In the genomic region with DNA sequence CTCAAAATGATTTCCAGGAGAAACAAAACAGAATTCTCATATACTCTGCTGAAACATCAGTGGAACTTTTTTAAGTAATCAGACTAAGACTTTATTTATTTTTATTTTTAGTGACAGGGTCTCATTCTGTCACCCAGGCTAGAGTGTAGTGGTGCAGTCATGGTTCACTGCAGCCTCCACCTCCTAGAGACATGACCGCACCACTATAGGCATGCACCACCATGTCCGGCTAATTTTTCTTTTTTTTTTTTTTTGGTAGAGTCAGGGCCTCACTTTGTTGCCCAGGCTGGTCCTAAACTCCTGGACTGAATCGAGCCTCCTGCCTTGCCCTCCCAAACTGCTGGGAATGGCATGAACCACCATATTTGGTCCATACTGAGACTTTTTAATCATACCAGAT, we compare ENCODE assay signal across 17 cellular contexts. TPM values are rescaled to one million over a fixed set of nuclear protein-coding genes. Genes with fewer than 3 reads are reported as not detected.
DNase-seq lines count a peak whose midpoint lies in the region; ATAC-seq, FAIRE-seq and TF ChIP-seq lines count a peak whose summit lies in the region.
"Had no signal": no experiment of that assay in that cellular context is flagged by ENCODE, and none has a peak within 500 bp of the region (broad histone marks: within the 10 kb centered on the region; RNA-seq: fewer than 3 reads in every experiment).

No MANE protein-coding gene starts in this region.

- H3K4me2 ChIP-seq in SK-N-SH (no peak overlapping the region), GM12878 (ENCODE audit: control insufficient read depth, insufficient read depth) (no peak overlapping the region), PC-9 (no peak overlapping the region)
- H3K4me2 ChIP-seq: KMS-11 had no signal

- no peak for FAIRE-seq in GM12878 (lab: Jason Lieb, UNC)

- no peak overlapping the region for H2AFZ ChIP-seq in SK-N-SH (ENCODE audit: low read depth)
- no peak overlapping the region for H2AFZ ChIP-seq in GM12878 (ENCODE audit: control insufficient read depth, low read depth, low read length)
- no peak overlapping the region for H2AFZ ChIP-seq in PC-9

- BruUV-seq in GM12878 (replicated peaks; lab: Mats Ljungman, UMichigan) (no TSS peak), PC-9 (replicated peaks; lab: Mats Ljungman, UMichigan) (no TSS peak)

- POLR2A ChIA-PET in SK-N-SH (lab: Yijun Ruan, JAX), result interaction anchor here (0.8 kb wide), 1 partner anchor 20 kb away, joined by 3 read pairs; no protein-coding TSS in a partner anchor
- POLR2A ChIA-PET in GM12878 (lab: Charles Lee), result no interaction called here
- POLR2A ChIA-PET in PC-9 (lab: Charles Lee; ENCODE audit: unreplicated experiment), result no interaction called here

- H3K9me2 ChIP-seq in SK-N-SH, result no peaks in the 10 kb centered on the region
- H3K9me2 ChIP-seq in PC-9 (ENCODE audit: insufficient read depth), result no peaks in the 10 kb centered on the region

- RAD21 ChIA-PET in GM12878 (lab: Charles Lee; ENCODE audit: unreplicated experiment), result no interaction called here

- H3K27ac ChIP-seq in SK-N-SH (ENCODE audit: low read depth in 2 of 2, low read length in 1 of 2), result peak overlapping the region; percentile 39 to 67; a peak in 2 of 4 replicates
- H3K27ac ChIP-seq in GM12878 (ENCODE audit: control insufficient read depth, insufficient read depth), result no peak overlapping the region
- no peak overlapping the region for H3K27ac ChIP-seq in PC-9
- H3K27ac ChIP-seq: 22Rv1, KMS-11 had no signal

- in situ Hi-C loops in GM12878 (cut with MboI), result no loop called here

- ATAC-seq in SK-N-SH treated with all-trans-retinoic acid at 6 μM for 48 hours (no peak), HG03175 (IDR thresholded peaks at IDR 0.05; ENCODE audit: unreplicated experiment) (peak; percentile 61), GM12878 (peak; percentile 35; the same call in 1 of the 3 replicates), HG02623 (IDR thresholded peaks at IDR 0.05; ENCODE audit: unreplicated experiment) (no peak), left lobe of liver (no peak)

- no peaks in the 10 kb centered on the region for H3K27me3 ChIP-seq in SK-N-SH (ENCODE audit: insufficient read depth)
- no peaks in the 10 kb centered on the region for H3K27me3 ChIP-seq in GM12878 (replicated peaks in 1 of 2; ENCODE audit: control insufficient read depth in 2 of 2, insufficient read depth in 2 of 2, low read length in 1 of 2)
- H3K27me3 ChIP-seq in PC-9 (ENCODE audit: insufficient read depth, low read depth), result no peaks in the 10 kb centered on the region

- no peak overlapping the region for H3K4me3 ChIP-seq in SK-N-SH (ENCODE audit: low read depth in 2 of 2, low read length in 1 of 2)
- no peak overlapping the region for H3K4me3 ChIP-seq in GM12878
- no peak overlapping the region for H3K4me3 ChIP-seq in PC-9

- TF ChIP-seq EP300 in SK-N-SH (IDR thresholded peaks at IDR 0.05; ENCODE audit: borderline replicate concordance in 1 of 2, low read depth in 1 of 2, low read length in 1 of 2), result no peak
- TF ChIP-seq EP300 in GM12878 (IDR thresholded peaks at IDR 0.05; ENCODE audit: borderline replicate concordance in 1 of 2, control insufficient read depth in 1 of 2, low read depth in 2 of 2, low read length in 2 of 2), result no peak

- H3K79me2 ChIP-seq in SK-N-SH (ENCODE audit: insufficient read depth) (no peaks in the 10 kb centered on the region), GM12878 (ENCODE audit: control insufficient read depth, insufficient read depth, low read length) (no peaks in the 10 kb centered on the region), PC-9 (ENCODE audit: low read depth) (no peaks in the 10 kb centered on the region)

- TF ChIP-seq CTCF in SK-N-SH (IDR thresholded peaks at IDR 0.05), result no peak
- no peak for TF ChIP-seq CTCF in GM12878 (IDR thresholded peaks at IDR 0.05 in 2 of 3, conservative IDR thresholded peaks at IDR 0.05 in 1 of 3; ENCODE audit: control insufficient read depth in 2 of 3, extremely low read depth in 1 of 3, insufficient read depth in 1 of 3, low read depth in 3 of 3, low read length in 3 of 3)
- no peak for TF ChIP-seq CTCF in PC-9 (conservative IDR thresholded peaks at IDR 0.05)

- peaks cover 3% of the 10 kb centered on the region in 2 experiments; a peak in 2 of 4 replicates for H3K4me1 ChIP-seq in SK-N-SH (ENCODE audit: control insufficient read depth in 1 of 2, insufficient read depth in 2 of 2, low read depth in 1 of 2, low read length in 1 of 2)
- peaks cover 8% of the 10 kb centered on the region; the same call in 1 of the 2 replicates for H3K4me1 ChIP-seq in GM12878 (ENCODE audit: control insufficient read depth, insufficient read depth, low read length)
- peaks cover 16% of the 10 kb centered on the region for H3K4me1 ChIP-seq in PC-9 (replicated peaks; ENCODE audit: insufficient read depth)

- H3K36me3 ChIP-seq in SK-N-SH (replicated peaks in 1 of 2; ENCODE audit: control insufficient read depth in 1 of 2, insufficient read depth in 2 of 2, low read length in 1 of 2) (peaks cover 0 to 17% of the 10 kb centered on the region in 2 experiments), GM12878 (ENCODE audit: control insufficient read depth in 2 of 2, insufficient read depth in 2 of 2, low read length in 1 of 2) (peaks cover 0 to 4% of the 10 kb centered on the region in 2 experiments; a peak in 2 of 4 replicates), PC-9 (ENCODE audit: low read depth) (no peaks in the 10 kb centered on the region)

- TF ChIP-seq POLR2A in GM12878 (IDR thresholded peaks at IDR 0.05; ENCODE audit: low read depth, low read length), result no peak

- intact Hi-C loops in GM12878 (cut with micrococcal nuclease; ENCODE audit: unreplicated experiment), result no loop called here
- intact Hi-C loops in PC-9 (cut with micrococcal nuclease; ENCODE audit: unreplicated experiment), result no loop called here

- DNase-seq in SK-N-SH (no peak), GM12878 (ENCODE audit: low read depth, low spot score) (no peak), UCSD-AML1 (lab: John Stamatoyannopoulos, UW; ENCODE audit: unreplicated experiment) (no peak), left lobe of liver (ENCODE audit: low spot score) (no peak), PC-9 (no peak)
- DNase-seq: COR-L47, NCI-H1105, NCI-H187, NCI-H446 treated with DMSO at 0.1 percent for 48 hours, NCI-H774, RPMI8226, T-helper 9 cell had no signal

- WGBS in SK-N-SH (ENCODE audit: low lambda C conversion rate), result 100% methylated on average over 3 of the region's 3 CpGs
- WGBS in GM12878 (ENCODE audit: insufficient coverage, insufficient replicate concordance, low lambda C conversion rate, missing lambda C conversion rate), result 40% methylated on average over 3 of the region's 3 CpGs

- TF ChIP-seq RAD21 in SK-N-SH (IDR thresholded peaks at IDR 0.05; ENCODE audit: low read length) (no peak), GM12878 (IDR thresholded peaks at IDR 0.05; ENCODE audit: insufficient read depth, low read depth, low read length) (no peak)

- CTCF ChIA-PET in SK-N-SH (lab: Yijun Ruan, JAX) (no interaction called here), GM12878 (lab: Yijun Ruan, JAX) (no interaction called here), PC-9 (lab: Charles Lee) (interaction anchor here (0.6 kb wide), 1 partner anchor 62 kb away, joined by 6 read pairs; no protein-coding TSS in a partner anchor)

- H3F3A ChIP-seq in SK-N-SH (replicated peaks; ENCODE audit: insufficient read depth), result peaks cover 16% of the 10 kb centered on the region
- peaks cover 13% of the 10 kb centered on the region; the same call in 1 of the 2 replicates for H3F3A ChIP-seq in PC-9 (ENCODE audit: insufficient read depth, low read depth)

- no peaks in the 10 kb centered on the region for H4K20me1 ChIP-seq in SK-N-SH (ENCODE audit: insufficient read depth)
- no peaks in the 10 kb centered on the region; the same call in 1 of the 2 replicates for H4K20me1 ChIP-seq in GM12878 (ENCODE audit: control insufficient read depth, insufficient read depth)
- H4K20me1 ChIP-seq in PC-9 (ENCODE audit: insufficient read depth), result no peaks in the 10 kb centered on the region

- H3K9ac ChIP-seq in SK-N-SH, result no peak overlapping the region
- H3K9ac ChIP-seq in GM12878 (ENCODE audit: control insufficient read depth, insufficient read depth, low read length), result no peak overlapping the region
- H3K9ac ChIP-seq: KMS-11 had no signal

- no peaks in the 10 kb centered on the region for H3K9me3 ChIP-seq in SK-N-SH
- H3K9me3 ChIP-seq in GM12878 (replicated peaks; ENCODE audit: control insufficient read depth, insufficient read depth, low read length), result no peaks in the 10 kb centered on the region
- no peaks in the 10 kb centered on the region for H3K9me3 ChIP-seq in PC-9 (ENCODE audit: insufficient read depth, low read depth)

- SMC1A ChIA-PET in GM12878 (lab: Charles Lee; ENCODE audit: uncharacterized antibody, unreplicated experiment), result no interaction called here

TF ChIP-seq in SK-N-SH, 30 proteins besides CTCF, POLR2A, EP300 and RAD21:
- TF ChIP-seq TAF1 (IDR thresholded peaks at IDR 0.05; ENCODE audit: borderline replicate concordance, low read depth, low read length), result no peak
TF ChIP-seq in SK-N-SH: peak in this region for 0.

TF ChIP-seq in GM12878, 131 proteins besides CTCF, POLR2A, EP300 and RAD21 (continues in another document):
- TF ChIP-seq GABPA (IDR thresholded peaks at IDR 0.05; ENCODE audit: low read depth) (no peak), CBX5 (IDR thresholded peaks at IDR 0.05; ENCODE audit: low read depth) (no peak), JUND (IDR thresholded peaks at IDR 0.05; ENCODE audit: low read depth, low read length) (no peak)

RNA-seq across cellular contexts. Expression of gene PRDM10, which starts 42.9 kb away (rescaled TPM):
- polyA plus RNA-seq in SK-N-SH (2012; rRNA removed) (1.9 and 2.7 TPM in 2 replicates), GM12878 (2011; rRNA removed) (5.3 and 6.2 TPM in 2 replicates), GM12878 (2014; fragmentation: Illumina TruSeq; extraction: Trizol) (4.3 and 4.4 TPM in 2 replicates), GM12878 (2014; fragmentation: Nextera tagmentation; extraction: Ambion mirVana) (1 to 10 TPM in 1 of 2 experiments, under 1 TPM in 1; 0.93 to 1.3 TPM), GM12878 (2014; rRNA removed) (3.4 and 5.0 TPM in 2 replicates), GM12878 (2016; fragmentation: Nextera tagmentation; extraction: Ambion mirVana) (1 to 10 TPM; 4.0 to 5.7 TPM)
- polyA plus RNA-seq in SK-N-SH (2012; cell fraction: cytosol; rRNA removed), result 1.2 and 1.5 TPM in 2 replicates
- polyA plus RNA-seq in SK-N-SH (2012; cell fraction: nucleus; rRNA removed), result 7.4 and 13.7 TPM in 2 replicates
- 15.0 and 16.2 TPM in 2 replicates for total RNA-seq in GM12878 (2013; cell fraction: nucleolus; rRNA removed)
- total RNA-seq in GM12878 (2014; rRNA removed) (4.1 TPM in 2 replicates), GM12878 (2014; rRNA removed; fragmentation: Illumina TruSeq; extraction: Trizol) (3.5 TPM in 2 replicates), GM12878 (2021) (6.0 and 7.5 TPM in 2 replicates), left lobe of liver (5.8 TPM), PC-9 (2021) (10.3 and 14.6 TPM in 2 replicates)
- 1.1 TPM for polyA plus RNA-seq in GM12878 (2011; ENCODE audit: low read depth)
- 6.3 and 11.0 TPM in 2 replicates for polyA plus RNA-seq in GM12878 (2011; cell fraction: cytosol; rRNA removed)
- polyA plus RNA-seq in GM12878 (2011; cell fraction: nucleus; rRNA removed), result 15.6 and 17.5 TPM in 2 replicates
- 1.9 and 2.9 TPM in 2 replicates for polyA plus RNA-seq in GM12878 (2012)
- 23.0 and 29.8 TPM in 2 replicates for polyA minus RNA-seq in GM12878 (2011; rRNA and poly(A)+ RNA removed)
- polyA minus RNA-seq in GM12878 (2011; cell fraction: cytosol; rRNA and poly(A)+ RNA removed), result 5.6 and 8.3 TPM in 2 replicates
- 4.4 and 10.0 TPM in 2 replicates for polyA minus RNA-seq in GM12878 (2011; cell fraction: nucleus; rRNA and poly(A)+ RNA removed)

Comparison
In these comparisons a context has a peak if more than half of its experiments do, and no peak if none do; other contexts are left out.
1. H3K27ac ChIP-seq: peak in SK-N-SH (2 of 2); none in GM12878 (single experiment) and PC-9 (single experiment).
2. ATAC-seq: peak in HG03175 (single experiment) and GM12878 (single experiment); none in SK-N-SH treated with all-trans-retinoic acid at 6 μM for 48 hours (single experiment), HG02623 (single experiment) and left lobe of liver (single experiment).